Comparison of ENCODE assay signal across 26 cellular contexts in the genomic region with DNA sequence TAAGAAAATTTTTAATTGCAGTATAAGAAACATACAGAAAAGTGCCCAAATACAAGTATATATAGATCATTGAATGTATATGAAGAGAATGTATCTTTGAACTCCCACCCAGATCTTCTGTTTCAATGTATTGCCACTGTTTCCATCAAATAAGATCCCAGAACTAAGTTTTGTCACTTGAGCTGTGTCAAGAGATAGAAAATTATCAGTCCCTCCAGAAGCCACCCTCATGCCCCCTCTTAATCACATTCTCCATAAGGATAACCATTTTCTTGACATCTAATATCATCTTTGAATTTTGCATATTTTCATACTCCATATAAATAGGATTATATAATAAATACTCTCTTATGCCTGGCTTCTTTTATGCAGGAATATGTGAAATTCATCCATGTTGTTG. TPM values are rescaled to one million over a fixed set of nuclear protein-coding genes. Genes with fewer than 3 reads are reported as not detected.
DNase-seq lines count a peak whose midpoint lies in the region; FAIRE-seq and TF ChIP-seq lines count a peak whose summit lies in the region.
"Had no signal": no experiment of that assay in that cellular context is flagged by ENCODE, and none has a peak within 500 bp of the region (broad histone marks: within the 10 kb centered on the region; RNA-seq: fewer than 3 reads in every experiment).

No MANE protein-coding gene starts in this region.

- no peak for TF ChIP-seq POLR2A in erythroblast (IDR thresholded peaks at IDR 0.05; ENCODE audit: low read length)

- FAIRE-seq in frontal cortex (lab: Jason Lieb, UNC), result no peak
- FAIRE-seq: A549, D721Med, GM12878, GM12892, GM18507 had no signal

- TF ChIP-seq CTCF in type B pancreatic cell (conservative IDR thresholded peaks at IDR 0.05), result no peak

- peaks cover 21% of the 10 kb centered on the region for H3K4me1 Mint-ChIP-seq in type B pancreatic cell (ENCODE audit: unreplicated experiment)

- no peaks in the 10 kb centered on the region for H3K36me3 Mint-ChIP-seq in type B pancreatic cell
- H3K36me3 Mint-ChIP-seq: CD8-positive, alpha-beta T cell had no signal

- H3K9me3 Mint-ChIP-seq in type B pancreatic cell, result no peaks in the 10 kb centered on the region

- peak overlapping the region; percentile 37 for H3K4me3 Mint-ChIP-seq in type B pancreatic cell
- H3K4me3 Mint-ChIP-seq: B cell; CD4-positive, alpha-beta T cell; CD8-positive, alpha-beta T cell had no signal

- H3K27ac Mint-ChIP-seq in type B pancreatic cell, result no peak overlapping the region
- H3K27ac Mint-ChIP-seq: B cell; CD4-positive, alpha-beta T cell; CD8-positive, alpha-beta T cell had no signal

- peak; percentile 55 for DNase-seq in OCI-M1 (lab: John Stamatoyannopoulos, UW)
- peak; percentile 5 for DNase-seq in erythroblast (lab: John Stamatoyannopoulos, UW)
- no peak for DNase-seq in type B pancreatic cell (ENCODE audit: extremely low spot score, unreplicated experiment)
- DNase-seq in frontal cortex (ENCODE audit: low spot score in 2 of 2), result no peak
- DNase-seq in activated T-cell treated with anti-CD3 and anti-CD28 coated beads, Interleukin-2, amount 50 U/mL, for 48 hours, result no peak
- DNase-seq: AML-193; Caco-2; Calu3; CD4-positive, alpha-beta T cell; CD8-positive, alpha-beta T cell; DMS 273 treated with DMSO at 0.1 percent for 48 hours; DMS153; DMS53; DMS79; DND-41; EL; GDM1 had no signal

- peaks cover 16% of the 10 kb centered on the region for H3K27me3 Mint-ChIP-seq in type B pancreatic cell

RNA-seq across cellular contexts. Expression of gene GPX5, which starts 20.3 kb away (rescaled TPM):
- total RNA-seq in type B pancreatic cell (ENCODE audit: low replicate concordance) (not detected in 2 replicates), frontal cortex (not detected)
- total RNA-seq: A172; B cell; Caco-2; Calu3; CD4-positive, alpha-beta T cell; CD8-positive, alpha-beta T cell; Daoy; G401; GM12878 had no signal

RNA-seq across cellular contexts. Expression of gene GPX6, which starts 30.4 kb away (rescaled TPM):
- not detected in 2 replicates for total RNA-seq in type B pancreatic cell (ENCODE audit: low replicate concordance)
- not detected for total RNA-seq in frontal cortex
- total RNA-seq: A172; B cell; Caco-2; Calu3; CD4-positive, alpha-beta T cell; CD8-positive, alpha-beta T cell; Daoy; G401; GM12878 had no signal

Comparison
In these comparisons a context has a peak if more than half of its experiments do, and no peak if none do; other contexts are left out.
1. DNase-seq: peak in OCI-M1 (single experiment) and erythroblast (2 of 2); none in type B pancreatic cell (single experiment), frontal cortex (0 of 2) and activated T-cell treated with anti-CD3 and anti-CD28 coated beads, Interleukin-2, amount 50 U/mL, for 48 hours (0 of 2).